ENCODE assay signal across 10 cellular contexts in genomic region chr9:4986783-4987182, GRCh38. TPM values are rescaled to one million over a fixed set of nuclear protein-coding genes. Genes with fewer than 3 reads are reported as not detected.
DNase-seq lines count a peak whose midpoint lies in the region; ATAC-seq, FAIRE-seq and TF ChIP-seq lines count a peak whose summit lies in the region.
"Had no signal": no experiment of that assay in that cellular context is flagged by ENCODE, and none has a peak within 500 bp of the region (broad histone marks: within the 10 kb centered on the region; RNA-seq: fewer than 3 reads in every experiment).

No MANE protein-coding gene starts in this region.

- no peaks in the 10 kb centered on the region for H3K27me3 Mint-ChIP-seq in naive B cell

- POLR2A ChIA-PET in AG04449 (lab: Yijun Ruan, JAX), result no interaction called here
- POLR2A ChIA-PET in K562 (lab: Yijun Ruan, JAX), result interaction anchor here (1.7 to 2.0 kb wide), 2 partner anchors 135 to 188 kb away, joined by 8 to 9 read pairs; no protein-coding TSS in a partner anchor

- H3K27ac Mint-ChIP-seq in naive B cell, result no peak overlapping the region

- H3K9me3 ChIP-seq in HAP-1, result no peaks in the 10 kb centered on the region
- peaks cover under 1% of the 10 kb centered on the region; the same call in 1 of the 2 replicates for H3K9me3 ChIP-seq in K562 (replicated peaks; ENCODE audit: control insufficient read depth, insufficient read depth, low read depth, low read length)

- peaks cover 79% of the 10 kb centered on the region for H3K79me2 ChIP-seq in K562 (ENCODE audit: control insufficient read depth, insufficient read depth, low read length)

- peaks cover 20 to 35% (median 26%) of the 10 kb centered on the region in 3 donors for H3K4me1 Mint-ChIP-seq in naive B cell

- intact Hi-C loops in K562 (cut with micrococcal nuclease), result loop anchor here (2.0 to 5.0 kb wide), 2 partner anchors 60 to 324 kb away; partner anchors contain the start of gene PLPP6

- no peak for TF ChIP-seq POLR2A in K562 (conservative IDR thresholded peaks at IDR 0.05)

- WGBS in K562 (ENCODE audit: insufficient coverage, low coverage, missing lambda C conversion rate), result 6% methylated on average over 4 of the region's 4 CpGs

- H3K27me3 ChIP-seq in HAP-1 (ENCODE audit: low read depth), result no peaks in the 10 kb centered on the region
- H3K27me3 ChIP-seq in K562 (ENCODE audit: control insufficient read depth in 2 of 2, insufficient read depth in 2 of 2, low read length in 2 of 2), result no peaks in the 10 kb centered on the region

- no peaks in the 10 kb centered on the region for H4K20me1 ChIP-seq in K562 (replicated peaks; ENCODE audit: control insufficient read depth, insufficient read depth, low read length)

- no peak overlapping the region for H2AFZ ChIP-seq in K562 (ENCODE audit: low read depth, low read length)

- no peak for ATAC-seq in K562
- no peak for ATAC-seq in naive B cell (ENCODE audit: low read depth in 2 of 2)
- ATAC-seq in HG02840 (IDR thresholded peaks at IDR 0.05; ENCODE audit: low FRiP score, unreplicated experiment), result no peak

- CTCF ChIA-PET in AG04449 (lab: Yijun Ruan, JAX), result interaction anchor here (0.6 to 7.3 kb wide), 24 partner anchors 7 to 1644 kb away, joined by 3 to 160 read pairs (median 5); partner anchors contain the start of gene RCL1
- CTCF ChIA-PET in K562 (lab: Yijun Ruan, JAX; ENCODE audit: low intra/inter-chr PET ratio), result interaction anchor here (0.6 kb wide), 1 partner anchor 231 kb away, joined by 3 read pairs; no protein-coding TSS in a partner anchor

- no peak for FAIRE-seq in K562 (lab: Jason Lieb, UNC)
- FAIRE-seq: HTR-8/SVneo had no signal

- peak overlapping the region; percentile 80 for H3K4me3 ChIP-seq in AG04449 (ENCODE audit: low read depth, low read length)
- peak overlapping the region; percentile 52 for H3K4me3 ChIP-seq in HAP-1
- H3K4me3 ChIP-seq in K562, result peak overlapping the region; percentile 74

- H3K36me3 Mint-ChIP-seq in naive B cell, result peaks cover under 1 to 5% of the 10 kb centered on the region in 2 donors

- TF ChIP-seq CTCF in AG04449 (IDR thresholded peaks at IDR 0.05; ENCODE audit: insufficient read depth, low read length, missing control alignments) (no peak), K562 (IDR thresholded peaks at IDR 0.05 in 2 of 3, conservative IDR thresholded peaks at IDR 0.05 in 1 of 3; ENCODE audit: insufficient read depth in 2 of 3, low read depth in 1 of 3, low read length in 3 of 3) (no peak), GM20000 (IDR thresholded peaks at IDR 0.05; ENCODE audit: extremely low read depth, missing control alignments) (no peak)

- TF ChIP-seq EP300 in K562 (IDR thresholded peaks at IDR 0.05; ENCODE audit: low read length), result no peak

- in situ Hi-C loops in HAP-1 (cut with MboI; ENCODE audit: low sequenced_read_pairs), result loop anchor here (10.0 kb wide), 1 partner anchor 242 kb away; the partner anchor contains the start of gene AK3
- in situ Hi-C loops in K562 (cut with MboI), result loop anchor here (10.0 kb wide), 1 partner anchor 232 kb away; no protein-coding TSS in a partner anchor

- H3K27ac ChIP-seq in K562 (ENCODE audit: extremely low read depth, low read depth, low read length), result peak overlapping the region; percentile 90

- no TSS peak for BruUV-seq in K562 (replicated peaks; lab: Mats Ljungman, UMichigan)

- H3K9me3 Mint-ChIP-seq in naive B cell, result peaks cover 0 to under 1% (median 0%) of the 10 kb centered on the region in 7 donors

- H3K9ac ChIP-seq in K562 (ENCODE audit: insufficient read depth in 1 of 2, low read depth in 2 of 2, low read length in 2 of 2), result peak overlapping the region in 1 of 2 experiments; percentile 85; a peak in 2 of 4 replicates

- TF ChIP-seq RAD21 in K562 (CRISPR knock-in tag; conservative IDR thresholded peaks at IDR 0.05 in 1 of 2, IDR thresholded peaks at IDR 0.05 in 1 of 2), result no peak

- DNase-seq in AG04449 (ENCODE audit: low read depth, low spot score), result no peak
- DNase-seq in HAP-1 (ENCODE audit: low spot score in 2 of 2), result no peak
- DNase-seq in K562 (ENCODE audit: extremely low read depth in 1 of 4, low spot score in 3 of 4), result no peak
- DNase-seq in naive B cell, result no peak
- DNase-seq in GM20000 (ENCODE audit: low spot score), result no peak
- no peak for DNase-seq in Ammon's horn (ENCODE audit: low spot score)
- DNase-seq in amniotic stem cell (lab: John Stamatoyannopoulos, UW), result no peak
- DNase-seq: stimulated activated CD4-positive, alpha-beta T cell treated with anti-CD3 and anti-CD28 coated beads, Interleukin-15, amount 100 ng/mL, for 24 hours had no signal

- H3K9me1 ChIP-seq in K562 (ENCODE audit: control insufficient read depth, insufficient read depth, low read length), result no peaks in the 10 kb centered on the region

- H3K36me3 ChIP-seq in HAP-1 (replicated peaks) (peaks cover 3% of the 10 kb centered on the region), K562 (ENCODE audit: control insufficient read depth, insufficient read depth, low read length) (peaks cover 44% of the 10 kb centered on the region)

- H3K4me2 ChIP-seq in K562 (ENCODE audit: insufficient read depth, low read length), result peak overlapping the region; percentile 92

- peak overlapping the region in 5 of 8 donors; percentile 89 to 94 (median 94) for H3K4me3 Mint-ChIP-seq in naive B cell

- peaks cover 21% of the 10 kb centered on the region for H3K4me1 ChIP-seq in HAP-1
- H3K4me1 ChIP-seq in K562 (replicated peaks in 1 of 2; ENCODE audit: control insufficient read depth in 2 of 2, insufficient read depth in 2 of 2, low read length in 2 of 2), result peaks cover 14 to 25% of the 10 kb centered on the region in 2 experiments; a peak in 4 of 5 replicates

TF ChIP-seq in K562, 482 proteins besides CTCF, POLR2A, EP300 and RAD21:
- TF ChIP-seq REST (CRISPR knock-in tag; IDR thresholded peaks at IDR 0.05; ENCODE audit: low read depth) (no peak), MYNN (IDR thresholded peaks at IDR 0.05) (peak; percentile 96), MYNN (CRISPR knock-in tag; IDR thresholded peaks at IDR 0.05) (no peak)

RNA-seq across cellular contexts. Expression of gene JAK2, which starts 1.7 kb away (rescaled TPM):
- total RNA-seq in K562 (2011; cell fraction: chromatin; rRNA removed; ENCODE audit: low replicate concordance), result 47.2 and 144 TPM in 2 replicates
- total RNA-seq in K562 (2011; cell fraction: nucleolus; rRNA removed), result 15.7 and 20.1 TPM in 2 replicates
- total RNA-seq in K562 (2011; cell fraction: nucleoplasm; rRNA removed), result 35.0 and 35.2 TPM in 2 replicates
- total RNA-seq in K562 (2014; rRNA removed) (10.1 and 10.6 TPM in 2 replicates), K562 (2014; rRNA removed; fragmentation: Illumina TruSeq; extraction: Trizol) (21.4 and 23.8 TPM in 2 replicates), K562 (2015; rRNA removed; fragmentation: Illumina TruSeq; extraction: Trizol) (20.7 and 21.5 TPM in 2 replicates), K562 (2021) (16.5 and 18.5 TPM in 2 replicates)
- polyA plus RNA-seq in K562 (2011; rRNA removed) (21.4 and 23.4 TPM in 2 replicates), K562 (2014; fragmentation: Illumina TruSeq; extraction: Trizol) (12.7 and 15.3 TPM in 2 replicates), K562 (2014; fragmentation: Nextera tagmentation; extraction: Ambion mirVana) (1 to 10 TPM; 4.7 to 5.1 TPM), K562 (2014; rRNA removed) (9.8 and 13.4 TPM in 2 replicates), naive B cell (ENCODE audit: low read depth in 6 of 6) (10 to 100 TPM in 4 of 6 donors, 1 to 10 TPM in 2; 4.9 to 16.3 (median 12.5) TPM)
- polyA plus RNA-seq in K562 (2011; cell fraction: cytosol; rRNA removed), result 3.8 and 11.2 TPM in 2 replicates
- polyA plus RNA-seq in K562 (2011; cell fraction: nucleus; rRNA removed), result 16.9 and 26.8 TPM in 2 replicates
- polyA plus RNA-seq in K562 (2012), result 10.4 and 11.5 TPM in 2 replicates
- 70.6 and 91.4 TPM in 2 replicates for polyA minus RNA-seq in K562 (2011; rRNA and poly(A)+ RNA removed)
- polyA minus RNA-seq in K562 (2011; cell fraction: cytosol; rRNA and poly(A)+ RNA removed), result 13.9 and 19.0 TPM in 2 replicates
- 34.7 and 74.5 TPM in 2 replicates for polyA minus RNA-seq in K562 (2011; cell fraction: nucleus; rRNA and poly(A)+ RNA removed)
